23 cellular contexts compared by ENCODE assay signal in genomic region chr1:233412812-233413211, GRCh38.
"Had no signal": no experiment of that assay in that cellular context is flagged by ENCODE, and none has a peak within 500 bp of the region (broad histone marks: within the 10 kb centered on the region; RNA-seq: fewer than 3 reads in every experiment).

No MANE protein-coding gene starts in this region.

- H3K27ac ChIP-seq: esophagus squamous epithelium, hepatocyte, right atrium auricular region, transverse colon, vagina had no signal

- ATAC-seq: activated CD8-positive, alpha-beta T cell treated with anti-CD3 and anti-CD28 coated beads for 36 hours; activated naive CD8-positive, alpha-beta T cell treated with anti-CD3 and anti-CD28 coated beads, Interleukin-2, amount 50 U/mL, for 24 hours; left colon; stimulated activated naive CD8-positive, alpha-beta T cell treated with anti-CD3 and anti-CD28 coated beads, Interleukin-15, Interleukin-2, amounts not matched to agents 100 U/mL and 50 U/mL, for 24 hours had no signal

- H3K79me2 ChIP-seq: hepatocyte had no signal

- DNase-seq: activated CD4-positive, alpha-beta T cell treated with anti-CD3 and anti-CD28 coated beads, Interleukin-2, amount 10 ng/mL, durations not matched to agents 24 days and 14 days; activated CD8-positive, alpha-beta T cell treated with anti-CD3 and anti-CD28 coated beads for 36 hours; activated naive CD4-positive, alpha-beta T cell treated with anti-CD3 and anti-CD28 coated beads, Interleukin-2, amount 10 ng/mL, durations not matched to agents 7 days and 5 days; activated naive CD8-positive, alpha-beta T cell treated with anti-CD3 and anti-CD28 coated beads, Interleukin-2, amount 50 U/mL, for 24 hours; activated T-cell treated with anti-CD3 and anti-CD28 coated beads, Interleukin-2, amount 50 U/mL, for 1 hour; aorta; effector CD8-positive, alpha-beta T cell; esophagus squamous epithelium; foreskin fibroblast; left colon; occipital lobe; stimulated activated naive CD8-positive, alpha-beta T cell treated with anti-CD3 and anti-CD28 coated beads, Interleukin-15, Interleukin-2, amounts not matched to agents 100 U/mL and 50 U/mL, for 24 hours; T1000; transverse colon had no signal

- H3K9me3 Mint-ChIP-seq: dendritic cell treated with granulocyte-macrophage colony-stimulating factor and Interleukin-4, amounts not matched to agents 40 ng/mL and 50 ng/mL, for 4 days had no signal

- H3K4me2 ChIP-seq: hepatocyte had no signal

- H3K4me3 ChIP-seq: esophagus squamous epithelium, hepatocyte, lung, right atrium auricular region, transverse colon, vagina had no signal

- H3K4me3 Mint-ChIP-seq: activated CD4-positive, alpha-beta T cell treated with anti-CD3 and anti-CD28 coated beads, Interleukin-2, amount 10 ng/mL, durations not matched to agents 24 days and 14 days; activated CD8-positive, alpha-beta T cell treated with anti-CD3 and anti-CD28 coated beads for 36 hours; activated naive CD4-positive, alpha-beta T cell treated with anti-CD3 and anti-CD28 coated beads, Interleukin-2, amount 10 ng/mL, durations not matched to agents 7 days and 5 days; activated naive CD8-positive, alpha-beta T cell treated with anti-CD3 and anti-CD28 coated beads, Interleukin-2, amount 50 U/mL, for 24 hours; dendritic cell treated with granulocyte-macrophage colony-stimulating factor and Interleukin-4, amounts not matched to agents 40 ng/mL and 50 ng/mL, for 4 days; mesothelial cell of epicardium; nephron had no signal

- H3K27me3 ChIP-seq: hepatocyte, right atrium auricular region, transverse colon, vagina had no signal

- H3K36me3 Mint-ChIP-seq: mesothelial cell of epicardium had no signal

- H3K4me1 ChIP-seq: esophagus squamous epithelium, right atrium auricular region, transverse colon, vagina had no signal

- H3K4me1 Mint-ChIP-seq: activated naive CD8-positive, alpha-beta T cell treated with anti-CD3 and anti-CD28 coated beads, Interleukin-2, amount 50 U/mL, for 24 hours; mesothelial cell of epicardium; nephron had no signal

- H3K36me3 ChIP-seq: esophagus squamous epithelium, right atrium auricular region, transverse colon, vagina had no signal

- H2AFZ ChIP-seq: hepatocyte had no signal

- H3K9me3 ChIP-seq: esophagus squamous epithelium, transverse colon, vagina had no signal

- H3K27ac Mint-ChIP-seq: activated CD4-positive, alpha-beta T cell treated with anti-CD3 and anti-CD28 coated beads, Interleukin-2, amount 10 ng/mL, durations not matched to agents 24 days and 14 days; activated CD8-positive, alpha-beta T cell treated with anti-CD3 and anti-CD28 coated beads for 36 hours; activated naive CD4-positive, alpha-beta T cell treated with anti-CD3 and anti-CD28 coated beads, Interleukin-2, amount 10 ng/mL, durations not matched to agents 7 days and 5 days; activated naive CD8-positive, alpha-beta T cell treated with anti-CD3 and anti-CD28 coated beads, Interleukin-2, amount 50 U/mL, for 24 hours; activated T-helper 2 cell treated with anti-CD3 and anti-CD28 coated beads, Interferon-gamma antibody, Interleukin-2, Interleukin-4, amounts not matched to agents 10 μg/mL and 5 μg/mL and 100 μg/mL, durations not matched to agents 14 hours and 24 hours and 36 hours; dendritic cell treated with granulocyte-macrophage colony-stimulating factor and Interleukin-4, amounts not matched to agents 40 ng/mL and 50 ng/mL, for 4 days; mesothelial cell of epicardium; nephron; progenitor cell of endocrine pancreas had no signal
